In genomic region chr4:83217721-83218522, GRCh38 we compare ENCODE assay signal across 8 cellular contexts.
A peak's percentile ranks its signal among the peaks of the same experiment; 100 is the strongest.
DNase-seq lines count a peak whose midpoint lies in the region; ATAC-seq, FAIRE-seq and TF ChIP-seq lines count a peak whose summit lies in the region.

No MANE protein-coding gene starts in this region.

- ATAC-seq in GM21737 (IDR thresholded peaks at IDR 0.05; ENCODE audit: unreplicated experiment) (peak; percentile 63), left lobe of liver (peak; percentile 69)

- DNase-seq in GM12892 (ENCODE audit: insufficient read length) (peak; percentile 54), LoVo (ENCODE audit: low spot score) (peak; percentile 43), left lobe of liver (ENCODE audit: low spot score) (no peak), superior temporal gyrus (ENCODE audit: extremely low spot score) (peak; percentile 18), GOT3 (lab: John Stamatoyannopoulos, UW) (no peak), NCI-H1048 (lab: John Stamatoyannopoulos, UW) (no peak)
- peak; percentile 46 for DNase-seq in activated CD8-positive, alpha-beta memory T cell treated with anti-CD3 and anti-CD28 coated beads, Interleukin-2, amount 50 U/mL, for 4 hours

- FAIRE-seq in GM12892 (lab: Jason Lieb, UNC), result peak; percentile 92

- TF ChIP-seq POLR2A in GM12892 (IDR thresholded peaks at IDR 0.05; ENCODE audit: low read depth, low read length), result no peak

Comparison
In these comparisons a context has a peak if more than half of its experiments do, and no peak if none do; other contexts are left out.
1. DNase-seq: peak in GM12892 (single experiment), LoVo (single experiment), activated CD8-positive, alpha-beta memory T cell treated with anti-CD3 and anti-CD28 coated beads, Interleukin-2, amount 50 U/mL, for 4 hours (single experiment) and superior temporal gyrus (single experiment); none in left lobe of liver (single experiment), GOT3 (single experiment) and NCI-H1048 (single experiment).